Comparison of ENCODE assay signal across 1 cellular context in genomic region chr16:75110637-75111513, GRCh38.
TF ChIP-seq lines count a peak whose summit lies in the region.

No MANE protein-coding gene starts in this region.

TF ChIP-seq in IMR-90, 13 proteins besides CTCF, POLR2A, EP300 and RAD21:
- peak; percentile 73 for TF ChIP-seq MAZ (IDR thresholded peaks at IDR 0.05; ENCODE audit: borderline replicate concordance, low read depth, low read length)
- TF ChIP-seq SMC3 (IDR thresholded peaks at IDR 0.05; ENCODE audit: low read depth, low read length) = peak; percentile 93
- TF ChIP-seq RCOR1 (IDR thresholded peaks at IDR 0.05; ENCODE audit: insufficient replicate concordance, low read length) = no peak
- peak; percentile 88 for TF ChIP-seq MXI1 (IDR thresholded peaks at IDR 0.05; ENCODE audit: borderline replicate concordance, low read depth, low read length)
- no peak for TF ChIP-seq USF2 (IDR thresholded peaks at IDR 0.05; ENCODE audit: low read depth, low read length)
- no peak for TF ChIP-seq FOS (IDR thresholded peaks at IDR 0.05; ENCODE audit: low read depth, low read length)
- TF ChIP-seq BHLHE40 (IDR thresholded peaks at IDR 0.05; ENCODE audit: low read depth, low read length) = peak; percentile 92
- no peak for TF ChIP-seq NFE2L2 (IDR thresholded peaks at IDR 0.05; ENCODE audit: low read depth, low read length)
- no peak for TF ChIP-seq ELK1 (IDR thresholded peaks at IDR 0.05; ENCODE audit: borderline replicate concordance, low read depth, low read length)
- TF ChIP-seq RFX5 (IDR thresholded peaks at IDR 0.05; ENCODE audit: low read depth, low read length) = no peak
- no peak for TF ChIP-seq CEBPB (IDR thresholded peaks at IDR 0.05; ENCODE audit: low read depth, low read length)
- TF ChIP-seq CHD1 (IDR thresholded peaks at IDR 0.05; ENCODE audit: low read depth, low read length) = peak; percentile 93; the same call in 1 of the 2 replicates
- no peak for TF ChIP-seq MAFK (IDR thresholded peaks at IDR 0.05; ENCODE audit: low read depth, low read length)
TF ChIP-seq in IMR-90: peak in this region for 5.
